Comparison of ENCODE assay signal across 8 cellular contexts in the genomic region with DNA sequence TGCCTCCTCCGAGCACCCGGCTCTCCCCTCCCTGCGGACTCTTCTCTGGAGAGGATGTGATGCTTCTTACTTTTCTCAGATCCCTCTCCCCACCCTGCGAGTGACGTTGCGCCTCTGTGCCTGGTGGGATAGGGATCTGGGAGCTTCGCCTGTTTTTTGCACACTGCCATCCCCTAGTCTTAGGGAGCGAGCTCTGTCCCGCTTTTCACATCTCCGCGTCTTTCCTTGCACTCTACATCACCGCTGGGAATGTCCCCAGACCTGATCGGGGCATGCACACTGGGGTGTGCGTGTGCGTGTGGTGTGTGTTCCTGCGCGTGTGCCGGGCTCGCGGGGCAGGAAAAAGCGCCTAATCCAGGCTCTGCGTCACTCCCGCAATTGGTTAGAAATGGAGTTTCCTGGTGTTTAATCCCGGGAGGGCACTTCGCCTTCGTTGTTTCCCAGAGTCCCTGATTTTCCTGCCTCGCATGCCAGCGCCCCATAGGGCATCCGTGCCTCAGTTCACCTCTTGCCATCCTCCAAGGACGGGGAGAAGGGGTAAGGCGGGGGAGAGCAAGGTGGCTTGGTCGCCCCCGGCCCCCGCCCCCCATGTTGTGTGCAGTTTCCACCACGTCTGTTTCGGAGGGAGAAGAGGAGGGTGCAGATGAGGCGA. TPM values are rescaled to one million over a fixed set of nuclear protein-coding genes. Genes with fewer than 3 reads are reported as not detected.
DNase-seq lines count a peak whose midpoint lies in the region; ATAC-seq and TF ChIP-seq lines count a peak whose summit lies in the region.

No MANE protein-coding gene starts in this region.

- no peak for ATAC-seq in activated CD4-positive, alpha-beta T cell treated with anti-CD3 and anti-CD28 coated beads for 36 hours
- no peak for ATAC-seq in stimulated activated naive CD8-positive, alpha-beta T cell treated with anti-CD3 and anti-CD28 coated beads, Interleukin-15, amount 100 ng/mL, for 72 hours
- ATAC-seq in HG02938 (IDR thresholded peaks at IDR 0.05; ENCODE audit: unreplicated experiment), result no peak

- POLR2A ChIA-PET in activated CD4-positive, alpha-beta T cell treated with anti-CD3 and anti-CD28 coated beads for 36 hours (lab: Charles Lee), result no interaction called here

- intact Hi-C loops in activated CD4-positive, alpha-beta T cell treated with anti-CD3 and anti-CD28 coated beads for 36 hours (cut with DNase I, micrococcal nuclease), result loop anchor here (5.0 kb wide), 3 partner anchors 242 to 417 kb away; no protein-coding TSS in a partner anchor

- no peak for DNase-seq in activated CD4-positive, alpha-beta T cell treated with anti-CD3 and anti-CD28 coated beads for 36 hours
- no peak for DNase-seq in activated CD4-positive, alpha-beta T cell treated with anti-CD3 and anti-CD28 coated beads for 1 hour
- peak; percentile 15 to 16 for DNase-seq in T47D (ENCODE audit: low read depth in 1 of 2, low spot score in 1 of 2)
- DNase-seq in stimulated activated naive CD8-positive, alpha-beta T cell treated with anti-CD3 and anti-CD28 coated beads, Interleukin-15, amount 100 ng/mL, for 72 hours, result no peak
- DNase-seq in NCI-H128 (lab: John Stamatoyannopoulos, UW; ENCODE audit: unreplicated experiment), result no peak
- DNase-seq in GM13976 (ENCODE audit: low spot score), result no peak

- peaks cover 3% of the 10 kb centered on the region for H3K27me3 Mint-ChIP-seq in activated CD4-positive, alpha-beta T cell treated with anti-CD3 and anti-CD28 coated beads for 36 hours
- H3K27me3 Mint-ChIP-seq in stimulated activated naive CD8-positive, alpha-beta T cell treated with anti-CD3 and anti-CD28 coated beads, Interleukin-15, amount 100 ng/mL, for 72 hours, result peaks cover 10% of the 10 kb centered on the region

- in situ Hi-C loops in T47D (cut with HindIII; ENCODE audit: low pct_unique_long_range_greater_than_20kb, low sequenced_read_pairs) (no loop called here), GM13976 (cut with MboI; ENCODE audit: low sequenced_read_pairs, unreplicated experiment) (no loop called here)

- TF ChIP-seq CTCF in GM13976 (IDR thresholded peaks at IDR 0.05; ENCODE audit: borderline replicate concordance, control extremely low read depth, extremely low read depth, insufficient read depth, missing control alignments), result no peak

- H3K36me3 Mint-ChIP-seq in activated CD4-positive, alpha-beta T cell treated with anti-CD3 and anti-CD28 coated beads for 36 hours (ENCODE audit: low read depth), result no peaks in the 10 kb centered on the region

- no peaks in the 10 kb centered on the region for H3K27me3 ChIP-seq in layer of hippocampus (ENCODE audit: control insufficient read depth, insufficient read depth, low read length)

- H3K27ac ChIP-seq in layer of hippocampus (ENCODE audit: low read depth, low read length), result peak overlapping the region; percentile 60

- CTCF ChIA-PET in activated CD4-positive, alpha-beta T cell treated with anti-CD3 and anti-CD28 coated beads for 36 hours (lab: Charles Lee), result interaction anchor here (0.5 kb wide), 1 partner anchor 8 kb away, joined by 3 read pairs; no protein-coding TSS in a partner anchor

- H3K4me1 Mint-ChIP-seq in activated CD4-positive, alpha-beta T cell treated with anti-CD3 and anti-CD28 coated beads for 36 hours, result peaks cover 22% of the 10 kb centered on the region
- H3K4me1 Mint-ChIP-seq in stimulated activated naive CD8-positive, alpha-beta T cell treated with anti-CD3 and anti-CD28 coated beads, Interleukin-15, amount 100 ng/mL, for 72 hours, result peaks cover 42% of the 10 kb centered on the region

- no peak overlapping the region for H3K27ac Mint-ChIP-seq in activated CD4-positive, alpha-beta T cell treated with anti-CD3 and anti-CD28 coated beads for 36 hours
- no peak overlapping the region for H3K27ac Mint-ChIP-seq in stimulated activated naive CD8-positive, alpha-beta T cell treated with anti-CD3 and anti-CD28 coated beads, Interleukin-15, amount 100 ng/mL, for 72 hours

- H3K4me3 Mint-ChIP-seq in activated CD4-positive, alpha-beta T cell treated with anti-CD3 and anti-CD28 coated beads for 36 hours, result peak overlapping the region; percentile 78
- peak overlapping the region; percentile 84 to 85 for H3K4me3 Mint-ChIP-seq in stimulated activated naive CD8-positive, alpha-beta T cell treated with anti-CD3 and anti-CD28 coated beads, Interleukin-15, amount 100 ng/mL, for 72 hours

- no peaks in the 10 kb centered on the region for H3K9me3 Mint-ChIP-seq in activated CD4-positive, alpha-beta T cell treated with anti-CD3 and anti-CD28 coated beads for 36 hours (ENCODE audit: low read depth)
- no peaks in the 10 kb centered on the region for H3K9me3 Mint-ChIP-seq in stimulated activated naive CD8-positive, alpha-beta T cell treated with anti-CD3 and anti-CD28 coated beads, Interleukin-15, amount 100 ng/mL, for 72 hours

RNA-seq across cellular contexts. Expression of gene TBC1D1, which starts 0.9 kb away (rescaled TPM):
- total RNA-seq in activated CD4-positive, alpha-beta T cell treated with anti-CD3 and anti-CD28 coated beads for 36 hours, result 10 to 100 TPM; 60.8 to 71.8 TPM

Comparison
In these comparisons a context has a peak if more than half of its experiments do, and no peak if none do; other contexts are left out.
1. DNase-seq: peak in T47D (2 of 2); none in activated CD4-positive, alpha-beta T cell treated with anti-CD3 and anti-CD28 coated beads for 36 hours (single experiment), activated CD4-positive, alpha-beta T cell treated with anti-CD3 and anti-CD28 coated beads for 1 hour (single experiment), stimulated activated naive CD8-positive, alpha-beta T cell treated with anti-CD3 and anti-CD28 coated beads, Interleukin-15, amount 100 ng/mL, for 72 hours (0 of 2), NCI-H128 (single experiment) and GM13976 (single experiment).